Comparison of ENCODE assay signal across 1 cellular context in the genomic region with DNA sequence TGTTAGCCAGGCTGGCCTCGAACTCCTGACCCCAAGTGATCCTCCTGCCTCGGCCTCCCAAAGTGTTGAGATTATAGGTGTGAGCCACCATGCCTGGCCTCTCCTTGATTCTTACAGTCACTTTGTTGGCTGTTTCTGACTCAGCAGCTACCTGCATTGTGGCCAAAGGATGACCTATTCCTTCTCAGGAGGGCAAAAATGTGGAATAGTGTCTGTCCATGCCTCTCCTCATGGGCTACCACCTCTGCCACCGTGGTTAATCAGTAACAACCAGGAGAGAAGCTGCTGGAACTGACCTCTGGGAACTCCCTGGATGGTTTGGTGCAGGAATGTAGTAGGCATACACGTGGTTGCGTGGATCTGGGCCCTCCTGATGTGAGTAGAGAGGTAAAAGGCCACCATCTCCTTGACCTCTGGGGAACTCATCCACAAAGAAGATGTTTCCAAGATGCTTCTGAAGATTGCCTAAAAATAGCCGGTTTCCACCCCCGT.
A peak's percentile ranks its signal among the peaks of the same experiment; 100 is the strongest.
TF ChIP-seq lines count a peak whose summit lies in the region.

No MANE protein-coding gene starts in this region.

TF ChIP-seq in HepG2, 621 proteins besides CTCF, POLR2A, EP300 and RAD21 (continued from another document and continues in another):
- no peak for TF ChIP-seq ZNF646 (CRISPR knock-in tag; IDR thresholded peaks at IDR 0.05)
- peak; percentile 54 to 58 for TF ChIP-seq NR2F1 (CRISPR knock-in tag; IDR thresholded peaks at IDR 0.05)
- no peak for TF ChIP-seq AKAP8 (CRISPR knock-in tag; IDR thresholded peaks at IDR 0.05)
- TF ChIP-seq ZNF577 (CRISPR knock-in tag; IDR thresholded peaks at IDR 0.05; ENCODE audit: borderline replicate concordance, low read depth): no peak
- no peak for TF ChIP-seq ZNF709 (CRISPR knock-in tag; IDR thresholded peaks at IDR 0.05)
- no peak for TF ChIP-seq ZKSCAN5 (CRISPR knock-in tag; IDR thresholded peaks at IDR 0.05)
- TF ChIP-seq ZNF430 (CRISPR knock-in tag; IDR thresholded peaks at IDR 0.05): 0 out of 2 replicates have a peak, but pooled peaks have one; percentile 44
- TF ChIP-seq, protein P1, sequence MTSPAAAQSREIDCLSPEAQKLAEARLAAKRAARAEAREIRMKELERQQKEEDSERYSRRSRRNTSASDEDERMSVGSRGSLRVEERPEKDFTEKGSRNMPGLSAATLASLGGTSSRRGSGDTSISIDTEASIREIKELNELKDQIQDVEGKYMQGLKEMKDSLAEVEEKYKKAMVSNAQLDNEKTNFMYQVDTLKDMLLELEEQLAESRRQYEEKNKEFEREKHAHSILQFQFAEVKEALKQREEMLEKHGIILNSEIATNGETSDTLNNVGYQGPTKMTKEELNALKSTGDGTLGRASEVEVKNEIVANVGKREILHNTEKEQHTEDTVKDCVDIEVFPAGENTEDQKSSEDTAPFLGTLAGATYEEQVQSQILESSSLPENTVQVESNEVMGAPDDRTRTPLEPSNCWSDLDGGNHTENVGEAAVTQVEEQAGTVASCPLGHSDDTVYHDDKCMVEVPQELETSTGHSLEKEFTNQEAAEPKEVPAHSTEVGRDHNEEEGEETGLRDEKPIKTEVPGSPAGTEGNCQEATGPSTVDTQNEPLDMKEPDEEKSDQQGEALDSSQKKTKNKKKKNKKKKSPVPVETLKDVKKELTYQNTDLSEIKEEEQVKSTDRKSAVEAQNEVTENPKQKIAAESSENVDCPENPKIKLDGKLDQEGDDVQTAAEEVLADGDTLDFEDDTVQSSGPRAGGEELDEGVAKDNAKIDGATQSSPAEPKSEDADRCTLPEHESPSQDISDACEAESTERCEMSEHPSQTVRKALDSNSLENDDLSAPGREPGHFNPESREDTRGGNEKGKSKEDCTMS (CRISPR knock-in tag; conservative IDR thresholded peaks at IDR 0.05): no peak
- TF ChIP-seq, protein P2, sequence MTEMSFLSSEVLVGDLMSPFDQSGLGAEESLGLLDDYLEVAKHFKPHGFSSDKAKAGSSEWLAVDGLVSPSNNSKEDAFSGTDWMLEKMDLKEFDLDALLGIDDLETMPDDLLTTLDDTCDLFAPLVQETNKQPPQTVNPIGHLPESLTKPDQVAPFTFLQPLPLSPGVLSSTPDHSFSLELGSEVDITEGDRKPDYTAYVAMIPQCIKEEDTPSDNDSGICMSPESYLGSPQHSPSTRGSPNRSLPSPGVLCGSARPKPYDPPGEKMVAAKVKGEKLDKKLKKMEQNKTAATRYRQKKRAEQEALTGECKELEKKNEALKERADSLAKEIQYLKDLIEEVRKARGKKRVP (CRISPR knock-in tag; IDR thresholded peaks at IDR 0.05): peak in 1 of 2 experiments; percentile 41; a peak in 1 of 4 replicates
- TF ChIP-seq FOSL2 (CRISPR knock-in tag; IDR thresholded peaks at IDR 0.05): peak; percentile 66
- TF ChIP-seq ZFP37 (CRISPR knock-in tag; IDR thresholded peaks at IDR 0.05; ENCODE audit: borderline replicate concordance): no peak; the same call in 1 of the 2 replicates
- no peak for TF ChIP-seq HIVEP1 (CRISPR knock-in tag; IDR thresholded peaks at IDR 0.05)
- TF ChIP-seq RARG (CRISPR knock-in tag; IDR thresholded peaks at IDR 0.05; ENCODE audit: low read depth): no peak
- TF ChIP-seq, protein P3, sequence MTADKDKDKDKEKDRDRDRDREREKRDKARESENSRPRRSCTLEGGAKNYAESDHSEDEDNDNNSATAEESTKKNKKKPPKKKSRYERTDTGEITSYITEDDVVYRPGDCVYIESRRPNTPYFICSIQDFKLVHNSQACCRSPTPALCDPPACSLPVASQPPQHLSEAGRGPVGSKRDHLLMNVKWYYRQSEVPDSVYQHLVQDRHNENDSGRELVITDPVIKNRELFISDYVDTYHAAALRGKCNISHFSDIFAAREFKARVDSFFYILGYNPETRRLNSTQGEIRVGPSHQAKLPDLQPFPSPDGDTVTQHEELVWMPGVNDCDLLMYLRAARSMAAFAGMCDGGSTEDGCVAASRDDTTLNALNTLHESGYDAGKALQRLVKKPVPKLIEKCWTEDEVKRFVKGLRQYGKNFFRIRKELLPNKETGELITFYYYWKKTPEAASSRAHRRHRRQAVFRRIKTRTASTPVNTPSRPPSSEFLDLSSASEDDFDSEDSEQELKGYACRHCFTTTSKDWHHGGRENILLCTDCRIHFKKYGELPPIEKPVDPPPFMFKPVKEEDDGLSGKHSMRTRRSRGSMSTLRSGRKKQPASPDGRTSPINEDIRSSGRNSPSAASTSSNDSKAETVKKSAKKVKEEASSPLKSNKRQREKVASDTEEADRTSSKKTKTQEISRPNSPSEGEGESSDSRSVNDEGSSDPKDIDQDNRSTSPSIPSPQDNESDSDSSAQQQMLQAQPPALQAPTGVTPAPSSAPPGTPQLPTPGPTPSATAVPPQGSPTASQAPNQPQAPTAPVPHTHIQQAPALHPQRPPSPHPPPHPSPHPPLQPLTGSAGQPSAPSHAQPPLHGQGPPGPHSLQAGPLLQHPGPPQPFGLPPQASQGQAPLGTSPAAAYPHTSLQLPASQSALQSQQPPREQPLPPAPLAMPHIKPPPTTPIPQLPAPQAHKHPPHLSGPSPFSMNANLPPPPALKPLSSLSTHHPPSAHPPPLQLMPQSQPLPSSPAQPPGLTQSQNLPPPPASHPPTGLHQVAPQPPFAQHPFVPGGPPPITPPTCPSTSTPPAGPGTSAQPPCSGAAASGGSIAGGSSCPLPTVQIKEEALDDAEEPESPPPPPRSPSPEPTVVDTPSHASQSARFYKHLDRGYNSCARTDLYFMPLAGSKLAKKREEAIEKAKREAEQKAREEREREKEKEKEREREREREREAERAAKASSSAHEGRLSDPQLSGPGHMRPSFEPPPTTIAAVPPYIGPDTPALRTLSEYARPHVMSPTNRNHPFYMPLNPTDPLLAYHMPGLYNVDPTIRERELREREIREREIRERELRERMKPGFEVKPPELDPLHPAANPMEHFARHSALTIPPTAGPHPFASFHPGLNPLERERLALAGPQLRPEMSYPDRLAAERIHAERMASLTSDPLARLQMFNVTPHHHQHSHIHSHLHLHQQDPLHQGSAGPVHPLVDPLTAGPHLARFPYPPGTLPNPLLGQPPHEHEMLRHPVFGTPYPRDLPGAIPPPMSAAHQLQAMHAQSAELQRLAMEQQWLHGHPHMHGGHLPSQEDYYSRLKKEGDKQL (CRISPR knock-in tag; IDR thresholded peaks at IDR 0.05; ENCODE audit: low read depth): 0 out of 2 replicates have a peak, but pooled peaks have one; percentile 50
- no peak for TF ChIP-seq ZKSCAN1 (IDR thresholded peaks at IDR 0.05; ENCODE audit: low read length)
- TF ChIP-seq MNT (IDR thresholded peaks at IDR 0.05): peak; percentile 32; the same call in 1 of the 2 replicates
- TF ChIP-seq AHR (CRISPR knock-in tag; IDR thresholded peaks at IDR 0.05): no peak
- no peak for TF ChIP-seq TRIM24 (CRISPR knock-in tag; IDR thresholded peaks at IDR 0.05)
- TF ChIP-seq RFX1 (IDR thresholded peaks at IDR 0.05): no peak
- TF ChIP-seq SRSF1 (optimal IDR thresholded peaks at IDR 0.05; ENCODE audit: low read depth, low read length): no peak
- no peak for TF ChIP-seq NAIF1 (CRISPR knock-in tag; IDR thresholded peaks at IDR 0.05; ENCODE audit: borderline replicate concordance)
- peak; percentile 61 for TF ChIP-seq NR2C2 (CRISPR knock-in tag; IDR thresholded peaks at IDR 0.05; ENCODE audit: borderline replicate concordance)
- peak; percentile 60; the same call in 1 of the 2 replicates for TF ChIP-seq SRY (CRISPR knock-in tag; IDR thresholded peaks at IDR 0.05)
- TF ChIP-seq ZSCAN31 (CRISPR knock-in tag; IDR thresholded peaks at IDR 0.05; ENCODE audit: low read depth): no peak
- no peak for TF ChIP-seq ZNF264 (CRISPR knock-in tag; IDR thresholded peaks at IDR 0.05)
- no peak for TF ChIP-seq SNAI1 (CRISPR knock-in tag; IDR thresholded peaks at IDR 0.05; ENCODE audit: borderline replicate concordance)
- no peak for TF ChIP-seq GMEB2 (CRISPR knock-in tag; IDR thresholded peaks at IDR 0.05; ENCODE audit: low read depth)
- TF ChIP-seq HMG20B (CRISPR knock-in tag; conservative IDR thresholded peaks at IDR 0.05): no peak
- TF ChIP-seq AFF4 (CRISPR knock-in tag; IDR thresholded peaks at IDR 0.05): no peak
- TF ChIP-seq MAFG (CRISPR knock-in tag; IDR thresholded peaks at IDR 0.05): no peak
- no peak for TF ChIP-seq YEATS2 (CRISPR knock-in tag; IDR thresholded peaks at IDR 0.05; ENCODE audit: borderline replicate concordance)
- no peak for TF ChIP-seq ZNF136 (CRISPR knock-in tag; IDR thresholded peaks at IDR 0.05; ENCODE audit: low read depth)
